ENCODE assay signal across 11 cellular contexts in the genomic region with DNA sequence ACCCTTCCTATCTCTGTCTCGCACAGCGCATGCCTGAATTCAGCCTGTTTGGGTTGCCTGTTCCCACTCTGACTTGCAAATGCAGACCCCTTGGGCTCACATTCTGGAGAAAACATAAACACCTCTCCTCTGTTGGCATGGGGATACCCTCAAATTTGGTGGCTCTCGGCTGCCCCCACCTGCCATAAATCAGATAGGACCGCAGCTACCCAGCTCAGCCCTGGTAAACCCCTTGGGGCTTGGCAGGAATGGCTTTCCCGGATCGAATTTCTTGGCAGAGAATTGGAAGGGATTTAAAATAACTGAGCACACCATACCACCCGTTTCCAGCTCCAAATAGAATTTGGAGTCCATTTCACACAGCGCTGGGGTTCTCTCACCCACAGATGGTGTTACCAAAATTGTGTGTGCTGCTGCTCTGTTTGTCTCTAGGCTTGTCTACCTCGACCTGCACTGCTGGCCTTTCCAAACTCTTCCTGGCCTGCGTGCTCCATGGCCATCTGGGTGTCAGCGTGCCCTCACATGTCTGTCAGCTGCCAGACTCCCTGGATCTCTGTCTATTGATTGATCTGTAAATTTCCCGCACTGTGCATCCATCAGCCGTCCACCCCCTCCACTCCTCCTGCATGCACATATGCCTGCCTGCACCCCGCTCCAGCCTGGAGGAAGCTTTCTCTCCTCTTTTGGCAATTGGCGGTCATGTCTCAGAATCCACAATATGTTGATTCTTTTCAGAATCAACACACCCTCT.
DNase-seq lines count a peak whose midpoint lies in the region; ATAC-seq and TF ChIP-seq lines count a peak whose summit lies in the region.
"Had no signal": no experiment of that assay in that cellular context is flagged by ENCODE, and none has a peak within 500 bp of the region (broad histone marks: within the 10 kb centered on the region; RNA-seq: fewer than 3 reads in every experiment).

No MANE protein-coding gene starts in this region.

- no peaks in the 10 kb centered on the region for H4K20me1 ChIP-seq in neural cell (ENCODE audit: insufficient read depth)

- no peaks in the 10 kb centered on the region for H3K79me2 ChIP-seq in neural cell (replicated peaks; ENCODE audit: insufficient read depth, low read length)

- no peak for ATAC-seq in HG02885 (IDR thresholded peaks at IDR 0.05; ENCODE audit: poor library complexity, unreplicated experiment)

- no peaks in the 10 kb centered on the region for H3K9me3 ChIP-seq in neural cell (ENCODE audit: low read length)
- H3K9me3 ChIP-seq: ovary had no signal

- H3K4me3 ChIP-seq in GM12864 (ENCODE audit: low read depth, low read length) (no peak overlapping the region), epithelial cell of esophagus (ENCODE audit: low read length) (no peak overlapping the region), neural cell (ENCODE audit: low read length) (no peak overlapping the region)
- H3K4me3 ChIP-seq: ovary had no signal

- H3K27me3 ChIP-seq in neural cell (ENCODE audit: insufficient read depth, low read depth, low read length), result no peaks in the 10 kb centered on the region
- H3K27me3 ChIP-seq: ovary had no signal

- no peaks in the 10 kb centered on the region for H3K36me3 ChIP-seq in neural cell (ENCODE audit: insufficient read depth, low read length)
- H3K36me3 ChIP-seq: ovary had no signal

- DNase-seq in GM12864 (ENCODE audit: low read depth), result no peak
- peak; percentile 90 for DNase-seq in NCI-H526 treated with DMSO at 0.1 percent for 48 hours (lab: John Stamatoyannopoulos, UW)
- DNase-seq in epithelial cell of esophagus (ENCODE audit: low read depth), result peak; percentile 11
- DNase-seq in amniotic stem cell (lab: John Stamatoyannopoulos, UW), result no peak
- DNase-seq in T-helper 2 cell, result no peak
- DNase-seq in foreskin melanocyte, result no peak
- DNase-seq: activated naive CD4-positive, alpha-beta T cell treated with anti-CD3 and anti-CD28 coated beads, Interleukin-2, amount 10 ng/mL, durations not matched to agents 7 days and 5 days; NCI-H187 treated with DMSO at 0.1 percent for 48 hours; ovary had no signal

- H3F3A ChIP-seq in neural cell (ENCODE audit: insufficient read depth, low read length, poor library complexity, severe bottlenecking), result no peaks in the 10 kb centered on the region

- TF ChIP-seq CTCF in GM12864 (IDR thresholded peaks at IDR 0.05; ENCODE audit: low read depth, low read length, missing control alignments) (peak; percentile 18), epithelial cell of esophagus (IDR thresholded peaks at IDR 0.05; ENCODE audit: insufficient read depth, low read depth, low read length, missing control alignments) (peak; percentile 39), neural cell (IDR thresholded peaks at IDR 0.05; ENCODE audit: poor library complexity, severe bottlenecking) (peak; percentile 37)

- H3K27ac ChIP-seq in neural cell (ENCODE audit: low read length), result no peak overlapping the region
- H3K27ac ChIP-seq: ovary had no signal

- H3K4me2 ChIP-seq in neural cell (ENCODE audit: low read length), result no peak overlapping the region

- H2AFZ ChIP-seq in neural cell (ENCODE audit: low read depth, low read length), result no peak overlapping the region

- no peak overlapping the region for H3K9ac ChIP-seq in neural cell (ENCODE audit: low read length)

- peak; percentile 51 for TF ChIP-seq RAD21 in neural cell (conservative IDR thresholded peaks at IDR 0.05)

- no peak for TF ChIP-seq EP300 in neural cell (conservative IDR thresholded peaks at IDR 0.05; ENCODE audit: poor library complexity, severe bottlenecking)

- H3K9me2 ChIP-seq in neural cell (ENCODE audit: insufficient read depth, low read length), result no peaks in the 10 kb centered on the region

TF ChIP-seq in neural cell, 6 proteins besides CTCF, POLR2A, EP300 and RAD21:
- TF ChIP-seq MXI1 (conservative IDR thresholded peaks at IDR 0.05; ENCODE audit: poor library complexity, severe bottlenecking), result no peak
- TF ChIP-seq SMC3 (conservative IDR thresholded peaks at IDR 0.05; ENCODE audit: poor library complexity), result peak; percentile 49

Comparison
In these comparisons a context has a peak if more than half of its experiments do, and no peak if none do; other contexts are left out.
1. DNase-seq: peak in NCI-H526 treated with DMSO at 0.1 percent for 48 hours (single experiment) and epithelial cell of esophagus (single experiment); none in GM12864 (single experiment), amniotic stem cell (single experiment), T-helper 2 cell (0 of 5) and foreskin melanocyte (single experiment).
2. Peak in every context shown above with its lines, with median percentiles within 50 percentile points of each other: CTCF ChIP-seq.